Comparison of ENCODE assay signal across 9 cellular contexts in genomic region chr1:25641931-25642611, GRCh38. TPM values are rescaled to one million over a fixed set of nuclear protein-coding genes. Genes with fewer than 3 reads are reported as not detected.
DNase-seq lines count a peak whose midpoint lies in the region; ATAC-seq and TF ChIP-seq lines count a peak whose summit lies in the region.
"Had no signal": no experiment of that assay in that cellular context is flagged by ENCODE, and none has a peak within 500 bp of the region (broad histone marks: within the 10 kb centered on the region; RNA-seq: fewer than 3 reads in every experiment).

No MANE protein-coding gene starts in this region.

- peak overlapping the region; percentile 5 for H3K27ac ChIP-seq in CD4-positive, CD25-positive, alpha-beta regulatory T cell (ENCODE audit: insufficient read depth, low read length, poor library complexity, severe bottlenecking)
- peak overlapping the region; percentile 68 for H3K27ac ChIP-seq in KMS-11
- H3K27ac ChIP-seq in neural progenitor cell, result no peak overlapping the region

- H3K27ac Mint-ChIP-seq in CD4-positive, CD25-positive, alpha-beta regulatory T cell, result peak overlapping the region; percentile 1 to 92 (median 72)
- peak overlapping the region; percentile 52 for H3K27ac Mint-ChIP-seq in chondrocyte (ENCODE audit: unreplicated experiment)
- no peak overlapping the region for H3K27ac Mint-ChIP-seq in neural progenitor cell

- DNase-seq in CD4-positive, CD25-positive, alpha-beta regulatory T cell, result no peak
- DNase-seq in chondrocyte (ENCODE audit: low spot score), result no peak
- no peak for DNase-seq in neural progenitor cell (ENCODE audit: low spot score)
- no peak for DNase-seq in SIG-M5 treated with dmso at 0.1 percent for 504 hours (lab: John Stamatoyannopoulos, UW; ENCODE audit: unreplicated experiment)
- no peak for DNase-seq in middle frontal gyrus (ENCODE audit: extremely low spot score, low spot score)
- no peak for DNase-seq in NCI-H2029 treated with DMSO at 0.1 percent for 48 hours (lab: John Stamatoyannopoulos, UW)
- DNase-seq: NCI-H82 had no signal

- peaks cover 10 to 11% of the 10 kb centered on the region in 2 experiments for H3K9me3 ChIP-seq in CD4-positive, CD25-positive, alpha-beta regulatory T cell (ENCODE audit: control insufficient read depth in 2 of 2, low read length in 2 of 2)
- no peaks in the 10 kb centered on the region for H3K9me3 ChIP-seq in neural progenitor cell (ENCODE audit: low read depth)

- H3K27me3 ChIP-seq in CD4-positive, CD25-positive, alpha-beta regulatory T cell (ENCODE audit: control insufficient read depth, insufficient read depth, low read length), result no peaks in the 10 kb centered on the region
- H3K27me3 ChIP-seq in KMS-11 (ENCODE audit: insufficient read depth, low read depth) (no peaks in the 10 kb centered on the region), neural progenitor cell (no peaks in the 10 kb centered on the region)

- peaks cover 38% of the 10 kb centered on the region for H3K27me3 Mint-ChIP-seq in CD4-positive, CD25-positive, alpha-beta regulatory T cell
- H3K27me3 Mint-ChIP-seq in chondrocyte (ENCODE audit: low read depth) (peaks cover 2% of the 10 kb centered on the region), neural progenitor cell (ENCODE audit: insufficient read depth, low read depth) (peaks cover 9% of the 10 kb centered on the region)

- peaks cover 20% of the 10 kb centered on the region for H3F3A ChIP-seq in neural progenitor cell (ENCODE audit: low read depth)

- peak overlapping the region; percentile 52 for H3K4me3 ChIP-seq in CD4-positive, CD25-positive, alpha-beta regulatory T cell (ENCODE audit: low read depth, low read length)
- H3K4me3 ChIP-seq in KMS-11 (IDR thresholded peaks at IDR 0.05; ENCODE audit: insufficient read depth, low read depth, low read length), result no peak overlapping the region
- no peak overlapping the region for H3K4me3 ChIP-seq in neural progenitor cell

- H3K36me3 Mint-ChIP-seq in CD4-positive, CD25-positive, alpha-beta regulatory T cell, result peaks cover 36% of the 10 kb centered on the region
- H3K36me3 Mint-ChIP-seq in chondrocyte (ENCODE audit: low read depth) (peaks cover 14% of the 10 kb centered on the region), neural progenitor cell (peaks cover 2% of the 10 kb centered on the region)

- peaks cover 20 to 64% (median 32%) of the 10 kb centered on the region in 4 donors for H3K4me1 Mint-ChIP-seq in CD4-positive, CD25-positive, alpha-beta regulatory T cell
- peaks cover 20% of the 10 kb centered on the region for H3K4me1 Mint-ChIP-seq in chondrocyte (ENCODE audit: low read depth)
- H3K4me1 Mint-ChIP-seq in neural progenitor cell, result peaks cover 11% of the 10 kb centered on the region

- peak overlapping the region; percentile 42 to 91 (median 72) for H3K4me3 Mint-ChIP-seq in CD4-positive, CD25-positive, alpha-beta regulatory T cell
- H3K4me3 Mint-ChIP-seq in chondrocyte (ENCODE audit: unreplicated experiment) (no peak overlapping the region), neural progenitor cell (no peak overlapping the region)

- ATAC-seq in CD4-positive, CD25-positive, alpha-beta regulatory T cell (ENCODE audit: low read depth in 2 of 2), result peak; percentile 35 to 38
- no peak for ATAC-seq in GM21528 (IDR thresholded peaks at IDR 0.05; ENCODE audit: low FRiP score, unreplicated experiment)

- H3K4me2 ChIP-seq in KMS-11 (peak overlapping the region; percentile 74), neural progenitor cell (peak overlapping the region; percentile 40)

- peak overlapping the region; percentile 11; the same call in 1 of the 2 replicates for H3K9ac ChIP-seq in KMS-11
- no peak overlapping the region for H3K9ac ChIP-seq in neural progenitor cell

- peaks cover 0 to 12% (median 5%) of the 10 kb centered on the region in 7 donors for H3K9me3 Mint-ChIP-seq in CD4-positive, CD25-positive, alpha-beta regulatory T cell
- H3K9me3 Mint-ChIP-seq in chondrocyte (ENCODE audit: low read depth) (peaks cover 22% of the 10 kb centered on the region), neural progenitor cell (peaks cover 13% of the 10 kb centered on the region)

- H2AFZ ChIP-seq in KMS-11 (ENCODE audit: low read depth) (no peak overlapping the region), neural progenitor cell (replicated peaks) (no peak overlapping the region)

- TF ChIP-seq CTCF in KMS-11 (conservative IDR thresholded peaks at IDR 0.05; ENCODE audit: low read depth, low read length) (no peak), chondrocyte (IDR thresholded peaks at IDR 0.05) (no peak), neural progenitor cell (IDR thresholded peaks at IDR 0.05) (no peak)

- H4K20me1 ChIP-seq in KMS-11 (ENCODE audit: insufficient read depth) (no peaks in the 10 kb centered on the region), neural progenitor cell (ENCODE audit: low read depth) (peaks cover 6% of the 10 kb centered on the region)

- H3K79me2 ChIP-seq in KMS-11 (ENCODE audit: insufficient read depth, low read depth) (peaks cover 32% of the 10 kb centered on the region), neural progenitor cell (ENCODE audit: low read depth) (no peaks in the 10 kb centered on the region)

- peaks cover 29% of the 10 kb centered on the region for H3K4me1 ChIP-seq in CD4-positive, CD25-positive, alpha-beta regulatory T cell (ENCODE audit: control insufficient read depth, insufficient read depth, low read length, poor library complexity, severe bottlenecking)
- H3K4me1 ChIP-seq in KMS-11 (ENCODE audit: low read depth, poor library complexity, severe bottlenecking) (peaks cover 49% of the 10 kb centered on the region), neural progenitor cell (peaks cover 22% of the 10 kb centered on the region)

- H3K36me3 ChIP-seq in CD4-positive, CD25-positive, alpha-beta regulatory T cell (ENCODE audit: control insufficient read depth, insufficient read depth, low read length), result no peaks in the 10 kb centered on the region
- H3K36me3 ChIP-seq in KMS-11 (ENCODE audit: insufficient read depth), result peaks cover 8% of the 10 kb centered on the region; the same call in 1 of the 2 replicates
- H3K36me3 ChIP-seq in neural progenitor cell, result peaks cover 3% of the 10 kb centered on the region

RNA-seq across cellular contexts. Expression of gene MAN1C1, which starts 25.5 kb away (rescaled TPM):
- 15.1 TPM for total RNA-seq in CD4-positive, CD25-positive, alpha-beta regulatory T cell
- polyA plus RNA-seq in CD4-positive, CD25-positive, alpha-beta regulatory T cell, result 1 to 10 TPM; 3.1 to 3.5 (median 3.3) TPM
- total RNA-seq in chondrocyte, result 10.7 to 11.3 TPM (median 10.9 TPM) in 3 replicates
- total RNA-seq in neural progenitor cell (ENCODE audit: low replicate concordance), result 5.3 and 6.8 TPM in 2 replicates

Comparison
In these comparisons a context has a peak if more than half of its experiments do, and no peak if none do; other contexts are left out.
1. H3K4me3 Mint-ChIP-seq: peak in CD4-positive, CD25-positive, alpha-beta regulatory T cell (4 of 4); none in chondrocyte (single experiment) and neural progenitor cell (single experiment).